In genomic region chr15:77994893-77995536, GRCh38 we compare ENCODE assay signal across 8 cellular contexts.
DNase-seq lines count a peak whose midpoint lies in the region; FAIRE-seq and TF ChIP-seq lines count a peak whose summit lies in the region.
"Not testable (repeated sequence)": the region's sequence is repeated elsewhere in the genome, so short reads cannot be mapped to it uniquely, and the experiment has no call there.

No MANE protein-coding gene starts in this region.

- H3K9me2 ChIP-seq in SK-N-SH: not testable (repeated sequence)

- in situ Hi-C loops in mammary epithelial cell (cut with MboI; ENCODE audit: low sequenced_read_pairs in 2 of 2): not testable (repeated sequence)

- peaks cover 10% of the 10 kb centered on the region for H3F3A ChIP-seq in SK-N-SH (replicated peaks; ENCODE audit: insufficient read depth)
- not testable (repeated sequence) for H3F3A ChIP-seq in smooth muscle cell (ENCODE audit: low read depth)

- not testable (repeated sequence) for TF ChIP-seq POLR2A in GM12891 (IDR thresholded peaks at IDR 0.05; ENCODE audit: low read depth, low read length)

- H2AK5ac ChIP-seq in mesenchymal stem cell (ENCODE audit: low read length, severe bottlenecking): not testable (repeated sequence)

- CTCF ChIA-PET in SK-N-SH (lab: Yijun Ruan, JAX): interaction anchor here (0.6 to 1.6 kb wide), 5 partner anchors 28 to 143 kb away, joined by 3 to 5 read pairs (median 3); no protein-coding TSS in a partner anchor
- CTCF ChIA-PET in mammary epithelial cell (lab: Charles Lee; ENCODE audit: low non-redundant PET): not testable (repeated sequence)

- peak; percentile 64 for DNase-seq in AG09319 (ENCODE audit: extremely low read depth, low read depth)
- DNase-seq in GM12891 (ENCODE audit: insufficient read length, low spot score); SK-N-SH; smooth muscle cell (lab: John Stamatoyannopoulos, UW; ENCODE audit: unreplicated experiment): not testable (repeated sequence)
- peak; percentile 63 for DNase-seq in NCI-H146 (lab: John Stamatoyannopoulos, UW)
- DNase-seq in mammary epithelial cell: peak; percentile 64
- DNase-seq in fibroblast of villous mesenchyme (ENCODE audit: low read depth): peak; percentile 75
- DNase-seq in mesenchymal stem cell: peak; percentile 90

- H3K14ac ChIP-seq in mesenchymal stem cell (ENCODE audit: low read length in 2 of 2): not testable (repeated sequence)

- peaks cover 12 to 83% of the 10 kb centered on the region in 2 experiments; a peak in 3 of 4 replicates for H3K4me1 ChIP-seq in SK-N-SH (ENCODE audit: control insufficient read depth in 1 of 2, insufficient read depth in 2 of 2, low read depth in 1 of 2, low read length in 1 of 2)
- H3K4me1 ChIP-seq in mammary epithelial cell (ENCODE audit: insufficient read depth, low read length): peaks cover 35% of the 10 kb centered on the region
- H3K4me1 ChIP-seq in mesenchymal stem cell (ENCODE audit: control insufficient read depth, insufficient read depth, low read depth, low read length): peaks cover 64% of the 10 kb centered on the region
- not testable (repeated sequence) for H3K4me1 ChIP-seq in smooth muscle cell (ENCODE audit: low read depth)

- H3K9me3 ChIP-seq in SK-N-SH; mammary epithelial cell (replicated peaks; ENCODE audit: insufficient read depth, low read length); mesenchymal stem cell (ENCODE audit: control insufficient read depth, low read length); smooth muscle cell (replicated peaks; ENCODE audit: low read depth): not testable (repeated sequence)

- H3K9ac ChIP-seq in SK-N-SH; mammary epithelial cell (ENCODE audit: insufficient read depth, low read length); mesenchymal stem cell (ENCODE audit: low read length); smooth muscle cell (ENCODE audit: low read depth): not testable (repeated sequence)

- not testable (repeated sequence) for H2BK5ac ChIP-seq in mesenchymal stem cell (ENCODE audit: low read depth, low read length, poor library complexity, severe bottlenecking)

- H4K8ac ChIP-seq in mesenchymal stem cell (ENCODE audit: low read length): not testable (repeated sequence)

- H4K20me1 ChIP-seq in SK-N-SH (ENCODE audit: insufficient read depth): peaks cover 19% of the 10 kb centered on the region
- not testable (repeated sequence) for H4K20me1 ChIP-seq in mammary epithelial cell (ENCODE audit: insufficient read depth, low read length); smooth muscle cell (ENCODE audit: low read depth)

- peak; percentile 71 for FAIRE-seq in GM12891 (lab: Jason Lieb, UNC)

- POLR2A ChIA-PET in SK-N-SH (lab: Yijun Ruan, JAX): not testable (repeated sequence)

- not testable (repeated sequence) for H2BK12ac ChIP-seq in mesenchymal stem cell (ENCODE audit: low read length in 2 of 2)

- H3K4me2 ChIP-seq in SK-N-SH; mammary epithelial cell (ENCODE audit: insufficient read depth, low read depth, low read length); mesenchymal stem cell (ENCODE audit: low read length, poor library complexity, severe bottlenecking); smooth muscle cell: not testable (repeated sequence)

- not testable (repeated sequence) for H2AFZ ChIP-seq in SK-N-SH (ENCODE audit: low read depth); mammary epithelial cell (ENCODE audit: low read depth, low read length); mesenchymal stem cell (ENCODE audit: low read depth, low read length); smooth muscle cell (ENCODE audit: low read depth)

- H4K91ac ChIP-seq in mesenchymal stem cell (ENCODE audit: low read length): not testable (repeated sequence)

- H3K4me3 ChIP-seq in SK-N-SH (ENCODE audit: low read depth in 2 of 2, low read length in 1 of 2); mammary epithelial cell (replicated peaks in 1 of 3; ENCODE audit: insufficient read depth in 1 of 3, low read depth in 2 of 3, low read length in 3 of 3); fibroblast of villous mesenchyme (ENCODE audit: low read depth, low read length); mesenchymal stem cell (ENCODE audit: insufficient read depth in 1 of 2, low read depth in 1 of 2, low read length in 2 of 2); smooth muscle cell: not testable (repeated sequence)

- H3K36me3 ChIP-seq in SK-N-SH (replicated peaks in 1 of 2; ENCODE audit: control insufficient read depth in 1 of 2, insufficient read depth in 2 of 2, low read length in 1 of 2) (peaks cover 4 to 13% of the 10 kb centered on the region in 2 experiments), mesenchymal stem cell (ENCODE audit: control insufficient read depth in 1 of 2, insufficient read depth in 2 of 2, low read depth in 1 of 2, low read length in 2 of 2) (peaks cover 22 to 55% of the 10 kb centered on the region in 2 experiments)
- H3K36me3 ChIP-seq in mammary epithelial cell (ENCODE audit: insufficient read depth, low read length); smooth muscle cell (ENCODE audit: low read depth): not testable (repeated sequence)

- dilution Hi-C loops in mammary epithelial cell (cut with HindIII; ENCODE audit: low sequenced_read_pairs): not testable (repeated sequence)

- not testable (repeated sequence) for H2BK15ac ChIP-seq in mesenchymal stem cell (ENCODE audit: low read depth, poor library complexity, severe bottlenecking)

- H3K79me2 ChIP-seq in SK-N-SH (ENCODE audit: insufficient read depth); mammary epithelial cell (ENCODE audit: insufficient read depth, low read length); smooth muscle cell (ENCODE audit: low read depth): not testable (repeated sequence)

- H3K4ac ChIP-seq in mesenchymal stem cell (ENCODE audit: low read depth in 1 of 2, low read length in 2 of 2): not testable (repeated sequence)

- not testable (repeated sequence) for H2BK120ac ChIP-seq in mesenchymal stem cell (ENCODE audit: low read depth, low read length)

- H3K18ac ChIP-seq in mesenchymal stem cell (ENCODE audit: low read depth in 1 of 2, low read length in 2 of 2): not testable (repeated sequence)

- TF ChIP-seq RAD21 in SK-N-SH (IDR thresholded peaks at IDR 0.05; ENCODE audit: low read length): 0 out of 2 replicates have a peak, but pooled peaks have one; percentile 4

- peaks cover 18% of the 10 kb centered on the region for H3K79me1 ChIP-seq in mesenchymal stem cell (replicated peaks; ENCODE audit: low read length, poor library complexity, severe bottlenecking)

- not testable (repeated sequence) for H3K27ac ChIP-seq in SK-N-SH (ENCODE audit: low read depth in 2 of 2, low read length in 1 of 2); mammary epithelial cell (ENCODE audit: insufficient read depth, low read depth, low read length)
- peak overlapping the region; percentile 80 for H3K27ac ChIP-seq in mesenchymal stem cell (ENCODE audit: low read length, poor library complexity, severe bottlenecking)
- H3K27ac ChIP-seq in smooth muscle cell (ENCODE audit: low read depth): peak overlapping the region; percentile 99

- BruUV-seq in mammary epithelial cell (replicated peaks; lab: Mats Ljungman, UMichigan): not testable (repeated sequence)

- not testable (repeated sequence) for H3K27me3 ChIP-seq in SK-N-SH (ENCODE audit: insufficient read depth); mammary epithelial cell (ENCODE audit: insufficient read depth, low read length); mesenchymal stem cell (ENCODE audit: control insufficient read depth in 1 of 2, insufficient read depth in 1 of 2, low read length in 2 of 2); smooth muscle cell (ENCODE audit: low read depth)

- intact Hi-C loops in mammary epithelial cell (cut with micrococcal nuclease): loop anchor here (5.0 kb wide), 1 partner anchor 82 kb away; the partner anchor contains the start of gene TBC1D2B

- 40% methylated on average over 13 of the region's 15 CpGs for WGBS in SK-N-SH (ENCODE audit: low lambda C conversion rate)
- 61% methylated on average over 10 of the region's 15 CpGs for WGBS in mammary epithelial cell (ENCODE audit: low coverage, missing lambda C conversion rate)
- 38% methylated on average over 7 of the region's 15 CpGs for WGBS in mesenchymal stem cell
- WGBS in smooth muscle cell (ENCODE audit: low lambda C conversion rate): 40% methylated on average over 14 of the region's 15 CpGs

- TF ChIP-seq EP300 in SK-N-SH (IDR thresholded peaks at IDR 0.05; ENCODE audit: borderline replicate concordance in 1 of 2, low read depth in 1 of 2, low read length in 1 of 2): not testable (repeated sequence)

- not testable (repeated sequence) for H3K23ac ChIP-seq in mesenchymal stem cell (ENCODE audit: low read length in 2 of 2)

- not testable (repeated sequence) for TF ChIP-seq CTCF in AG09319 (IDR thresholded peaks at IDR 0.05; ENCODE audit: low read depth, low read length); mammary epithelial cell (conservative IDR thresholded peaks at IDR 0.05 in 1 of 2, IDR thresholded peaks at IDR 0.05 in 1 of 2; ENCODE audit: extremely low read depth in 1 of 2, insufficient read depth in 1 of 2, low read depth in 1 of 2, low read length in 2 of 2)
- TF ChIP-seq CTCF in SK-N-SH (IDR thresholded peaks at IDR 0.05) (0 out of 2 replicates have a peak, but pooled peaks have one; percentile 13), fibroblast of villous mesenchyme (IDR thresholded peaks at IDR 0.05; ENCODE audit: insufficient read depth, low read depth, low read length) (peak; percentile 31), smooth muscle cell (IDR thresholded peaks at IDR 0.05; ENCODE audit: borderline replicate concordance, insufficient read depth, poor library complexity, severe bottlenecking) (peak; percentile 15)

TF ChIP-seq in SK-N-SH, 30 proteins besides CTCF, POLR2A, EP300 and RAD21 (continues in another document):
- TF ChIP-seq PBX3 (IDR thresholded peaks at IDR 0.05): peak; percentile 75
